In genomic region chr7:7620224-7620623, GRCh38 we compare ENCODE assay signal across 31 cellular contexts.
"Had no signal": no experiment of that assay in that cellular context is flagged by ENCODE, and none has a peak within 500 bp of the region (broad histone marks: within the 10 kb centered on the region; RNA-seq: fewer than 3 reads in every experiment).

No MANE protein-coding gene starts in this region.

- H3K4me1 Mint-ChIP-seq: nephron progenitor cell; neural crest cell; stimulated activated memory B cell treated with anti-CD40 and anti-IgM and Interleukin-4, amounts not matched to agents 10 μg/mL and 1 μg/mL and 100 μg/mL, for 72 hours had no signal

- H3K9me3 ChIP-seq: neutrophil, pancreas, prostate gland, suprapubic skin, testis, tibial artery, transverse colon, upper lobe of right lung, uterus had no signal

- ATAC-seq: naive thymus-derived CD8-positive, alpha-beta T cell; natural killer cell treated with Interleukin-12 subunit alpha and Interleukin-12 subunit beta and Interleukin-15 and Interleukin-18, amount 100 ng/mL, for 72 hours; pancreas; right cardiac atrium; sciatic nerve; stimulated activated memory B cell treated with anti-CD40 and anti-IgM and Interleukin-4, amounts not matched to agents 10 μg/mL and 1 μg/mL and 100 μg/mL, for 72 hours; stimulated activated naive CD8-positive, alpha-beta T cell treated with anti-CD3 and anti-CD28 coated beads, Interleukin-15, amount 100 ng/mL, for 72 hours; stimulated activated naive CD8-positive, alpha-beta T cell treated with anti-CD3 and anti-CD28 coated beads, Interleukin-15, Interleukin-2, amounts not matched to agents 100 U/mL and 50 U/mL, for 24 hours; upper lobe of right lung had no signal

- H3K36me3 ChIP-seq: neutrophil, pancreas, prostate gland, spleen, suprapubic skin, tibial artery, transverse colon, upper lobe of right lung, uterus had no signal

- FAIRE-seq: pancreas had no signal

- H3K4me3 ChIP-seq: pancreas, prostate gland, skin epidermis, smooth muscle cell, spleen, suprapubic skin, testis, tibial artery, transverse colon, upper lobe of right lung, uterus had no signal

- H3K27me3 ChIP-seq: neutrophil, pancreas, spleen, suprapubic skin, testis, tibial artery, transverse colon, upper lobe of right lung, uterus had no signal

- H3K4me3 Mint-ChIP-seq: naive thymus-derived CD8-positive, alpha-beta T cell; natural killer cell treated with Interleukin-12 subunit alpha and Interleukin-12 subunit beta and Interleukin-15 and Interleukin-18, amount 100 ng/mL, for 72 hours; nephron progenitor cell; neural crest cell; stimulated activated memory B cell treated with anti-CD40 and anti-IgM and Interleukin-4, amounts not matched to agents 10 μg/mL and 1 μg/mL and 100 μg/mL, for 72 hours; stimulated activated naive CD8-positive, alpha-beta T cell treated with anti-CD3 and anti-CD28 coated beads, Interleukin-15, amount 100 ng/mL, for 72 hours; type B pancreatic cell had no signal

- H3K4me1 ChIP-seq: pancreas, prostate gland, spleen, suprapubic skin, testis, tibial artery, transverse colon, upper lobe of right lung, uterus had no signal

- H3K27ac ChIP-seq: neutrophil, pancreas, prostate gland, skin epidermis, spleen, suprapubic skin, testis, tibial artery, transverse colon, upper lobe of right lung, uterus had no signal

- H3K27me3 Mint-ChIP-seq: stimulated activated memory B cell treated with anti-CD40 and anti-IgM and Interleukin-4, amounts not matched to agents 10 μg/mL and 1 μg/mL and 100 μg/mL, for 72 hours; type B pancreatic cell had no signal

- H3K36me3 Mint-ChIP-seq: naive thymus-derived CD8-positive, alpha-beta T cell; natural killer cell treated with Interleukin-12 subunit alpha and Interleukin-12 subunit beta and Interleukin-15 and Interleukin-18, amount 100 ng/mL, for 72 hours; stimulated activated memory B cell treated with anti-CD40 and anti-IgM and Interleukin-4, amounts not matched to agents 10 μg/mL and 1 μg/mL and 100 μg/mL, for 72 hours; type B pancreatic cell had no signal

- H3K9me3 Mint-ChIP-seq: naive thymus-derived CD8-positive, alpha-beta T cell; natural killer cell treated with Interleukin-12 subunit alpha and Interleukin-12 subunit beta and Interleukin-15 and Interleukin-18, amount 100 ng/mL, for 72 hours; nephron progenitor cell; neural crest cell; stimulated activated memory B cell treated with anti-CD40 and anti-IgM and Interleukin-4, amounts not matched to agents 10 μg/mL and 1 μg/mL and 100 μg/mL, for 72 hours; stimulated activated naive CD8-positive, alpha-beta T cell treated with anti-CD3 and anti-CD28 coated beads, Interleukin-15, amount 100 ng/mL, for 72 hours; type B pancreatic cell had no signal

- H3K27ac Mint-ChIP-seq: naive thymus-derived CD8-positive, alpha-beta T cell; natural killer cell treated with Interleukin-12 subunit alpha and Interleukin-12 subunit beta and Interleukin-15 and Interleukin-18, amount 100 ng/mL, for 72 hours; nephron progenitor cell; stimulated activated memory B cell treated with anti-CD40 and anti-IgM and Interleukin-4, amounts not matched to agents 10 μg/mL and 1 μg/mL and 100 μg/mL, for 72 hours; stimulated activated naive CD8-positive, alpha-beta T cell treated with anti-CD3 and anti-CD28 coated beads, Interleukin-15, amount 100 ng/mL, for 72 hours; type B pancreatic cell had no signal

- DNase-seq: naive thymus-derived CD8-positive, alpha-beta T cell; nephron progenitor cell; nucleus accumbens; pancreas; retina; right cardiac atrium; spleen; stimulated activated CD4-positive, alpha-beta T cell treated with anti-CD3 and anti-CD28 coated beads, Interleukin-12 subunit alpha, Interleukin-12 subunit beta, amount 100 ng/mL, for 4 hours; stimulated activated CD4-positive, alpha-beta T cell treated with anti-CD3 and anti-CD28 coated beads, Interleukin-1b, Interleukin-23, amount 100 ng/mL, for 48 hours; stimulated activated CD4-positive, alpha-beta T cell treated with anti-CD3 and anti-CD28 coated beads, Interleukin-4, amount 100 ng/mL, for 1 hour; stimulated activated CD4-positive, alpha-beta T cell treated with anti-CD3 and anti-CD28 coated beads, Interleukin-4, amount 100 ng/mL, for 4 hours; stimulated activated CD8-positive, alpha-beta memory T cell treated with anti-CD3 and anti-CD28 coated beads, Interleukin-4, amount 100 ng/mL, for 48 hours; stimulated activated naive CD4-positive, alpha-beta T cell; stimulated activated naive CD8-positive, alpha-beta T cell treated with anti-CD3 and anti-CD28 coated beads, Interleukin-15, amount 100 ng/mL, for 72 hours; stimulated activated naive CD8-positive, alpha-beta T cell treated with anti-CD3 and anti-CD28 coated beads, Interleukin-15, Interleukin-2, amounts not matched to agents 100 U/mL and 50 U/mL, for 24 hours; substantia nigra; testis; tibial artery; transverse colon; upper lobe of right lung; uterus had no signal

- H3K4me2 ChIP-seq: smooth muscle cell had no signal
